In the genomic region with DNA sequence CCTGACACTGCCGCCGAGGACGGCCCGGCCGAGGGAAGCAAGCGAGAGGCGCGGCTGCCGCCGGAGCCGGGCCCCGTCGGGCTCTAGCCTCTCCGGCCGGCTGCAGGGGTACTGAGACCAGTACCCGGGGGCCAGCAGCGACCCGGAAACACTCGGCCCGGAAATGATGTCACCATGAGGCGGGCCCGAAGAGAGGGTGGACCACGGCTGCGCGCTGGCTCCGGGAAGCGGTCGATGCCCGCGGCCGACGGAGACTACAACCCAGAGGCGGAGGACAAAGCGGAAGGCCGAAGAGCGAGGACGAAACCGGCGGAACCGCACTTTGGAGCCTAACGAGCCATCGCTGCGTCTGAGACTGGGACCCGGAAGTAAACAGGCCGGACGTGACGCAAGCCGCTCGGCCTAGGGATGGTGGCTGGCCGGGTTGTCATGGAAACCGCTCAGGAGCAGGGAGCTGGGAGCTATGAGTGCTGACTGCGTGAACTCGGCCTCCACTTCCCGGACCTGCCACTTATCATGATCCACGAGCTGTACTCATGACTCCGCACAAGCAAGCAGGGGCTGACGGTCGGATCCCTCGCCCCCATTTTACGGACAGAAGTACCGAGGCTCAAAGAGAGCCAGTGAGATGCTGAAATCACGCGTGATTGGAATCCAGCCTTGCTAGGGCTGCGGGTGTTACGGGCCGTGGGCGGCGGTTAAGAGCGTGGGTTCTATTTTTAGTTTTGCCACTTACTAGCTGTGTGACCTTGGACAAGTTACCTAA, we compare ENCODE assay signal across 1 cellular context.
A peak's percentile ranks its signal among the peaks of the same experiment; 100 is the strongest.
TF ChIP-seq lines count a peak whose summit lies in the region.

A gene with protein sequence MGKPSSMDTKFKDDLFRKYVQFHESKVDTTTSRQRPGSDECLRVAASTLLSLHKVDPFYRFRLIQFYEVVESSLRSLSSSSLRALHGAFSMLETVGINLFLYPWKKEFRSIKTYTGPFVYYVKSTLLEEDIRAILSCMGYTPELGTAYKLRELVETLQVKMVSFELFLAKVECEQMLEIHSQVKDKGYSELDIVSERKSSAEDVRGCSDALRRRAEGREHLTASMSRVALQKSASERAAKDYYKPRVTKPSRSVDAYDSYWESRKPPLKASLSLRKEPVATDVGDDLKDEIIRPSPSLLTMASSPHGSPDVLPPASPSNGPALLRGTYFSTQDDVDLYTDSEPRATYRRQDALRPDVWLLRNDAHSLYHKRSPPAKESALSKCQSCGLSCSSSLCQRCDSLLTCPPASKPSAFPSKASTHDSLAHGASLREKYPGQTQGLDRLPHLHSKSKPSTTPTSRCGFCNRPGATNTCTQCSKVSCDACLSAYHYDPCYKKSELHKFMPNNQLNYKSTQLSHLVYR (minus strand): TSS at position 150 of the 766 bp plus-strand sequence. CDS start 7,039 bp downstream, outside the sequence.

TF ChIP-seq in HepG2, 621 proteins besides CTCF, POLR2A, EP300 and RAD21 (continued from another document and continues in another):
- TF ChIP-seq NCOR1 (IDR thresholded peaks at IDR 0.05; ENCODE audit: borderline replicate concordance, low read length) (no peak; the same call in none of the 2 replicates), MAFK (conservative IDR thresholded peaks at IDR 0.05 in 1 of 2, IDR thresholded peaks at IDR 0.05 in 1 of 2; ENCODE audit: low read length in 2 of 2) (peak; percentile 81), ARHGAP35 (CRISPR knock-in tag; IDR thresholded peaks at IDR 0.05; ENCODE audit: borderline replicate concordance) (peak; percentile 75; the same call in 1 of the 2 replicates), ZBTB1 (CRISPR knock-in tag; IDR thresholded peaks at IDR 0.05; ENCODE audit: borderline replicate concordance) (no peak), ETS1 (CRISPR knock-in tag; IDR thresholded peaks at IDR 0.05) (0 out of 2 replicates have a peak, but pooled peaks have one; percentile 50), ZNF674 (CRISPR knock-in tag; IDR thresholded peaks at IDR 0.05; ENCODE audit: low read depth) (peak; percentile 84; the same call in 1 of the 2 replicates), ZNF660 (CRISPR knock-in tag; IDR thresholded peaks at IDR 0.05; ENCODE audit: borderline replicate concordance, low read depth) (no peak), SKIL (CRISPR knock-in tag; IDR thresholded peaks at IDR 0.05; ENCODE audit: borderline replicate concordance) (no peak), KLF11 (CRISPR knock-in tag; IDR thresholded peaks at IDR 0.05) (peak; percentile 23; the same call in 1 of the 2 replicates), HHEX (CRISPR knock-in tag; IDR thresholded peaks at IDR 0.05) (peak; percentile 54), NR2F1 (CRISPR knock-in tag; IDR thresholded peaks at IDR 0.05) (peak in 1 of 2 experiments; percentile 41; a peak in 1 of 4 replicates), MIXL1 (CRISPR knock-in tag; IDR thresholded peaks at IDR 0.05) (peak; percentile 35; the same call in 1 of the 2 replicates), WIZ (CRISPR knock-in tag; IDR thresholded peaks at IDR 0.05) (no peak; the same call in 1 of the 2 replicates), RCOR2 (CRISPR knock-in tag; IDR thresholded peaks at IDR 0.05) (peak; percentile 93), RFXANK (CRISPR knock-in tag; IDR thresholded peaks at IDR 0.05) (no peak; the same call in 1 of the 2 replicates), KIAA2018 (CRISPR knock-in tag; IDR thresholded peaks at IDR 0.05; ENCODE audit: borderline replicate concordance) (no peak), MATR3 (CRISPR knock-in tag; IDR thresholded peaks at IDR 0.05) (0 out of 2 replicates have a peak, but pooled peaks have one; percentile 5), ZFP36 (IDR thresholded peaks at IDR 0.05; ENCODE audit: borderline replicate concordance, low read depth, low read length, partially characterized antibody) (peak; percentile 92), ZBTB7A (CRISPR knock-in tag; IDR thresholded peaks at IDR 0.05) (peak; percentile 71; the same call in 1 of the 2 replicates), ZNF513 (CRISPR knock-in tag; conservative IDR thresholded peaks at IDR 0.05) (no peak; the same call in 1 of the 2 replicates), TMF1 (CRISPR knock-in tag; IDR thresholded peaks at IDR 0.05; ENCODE audit: low read depth) (peak; percentile 89; the same call in 1 of the 2 replicates), GATAD2A (CRISPR knock-in tag; IDR thresholded peaks at IDR 0.05) (peak; percentile 54; the same call in 1 of the 2 replicates), ZNF207 (IDR thresholded peaks at IDR 0.05; ENCODE audit: borderline replicate concordance) (no peak), FOXA3 (CRISPR knock-in tag; IDR thresholded peaks at IDR 0.05) (peak; percentile 64; the same call in 1 of the 2 replicates), ZNF781 (CRISPR knock-in tag; IDR thresholded peaks at IDR 0.05; ENCODE audit: borderline replicate concordance, not compliant biosample characterization) (peak; percentile 39), ZBTB38 (CRISPR knock-in tag; IDR thresholded peaks at IDR 0.05) (peak; percentile 53; the same call in 1 of the 2 replicates), ZNF362 (CRISPR knock-in tag; IDR thresholded peaks at IDR 0.05; ENCODE audit: borderline replicate concordance) (peak; percentile 67; the same call in 1 of the 2 replicates)
- TF ChIP-seq, protein P1, sequence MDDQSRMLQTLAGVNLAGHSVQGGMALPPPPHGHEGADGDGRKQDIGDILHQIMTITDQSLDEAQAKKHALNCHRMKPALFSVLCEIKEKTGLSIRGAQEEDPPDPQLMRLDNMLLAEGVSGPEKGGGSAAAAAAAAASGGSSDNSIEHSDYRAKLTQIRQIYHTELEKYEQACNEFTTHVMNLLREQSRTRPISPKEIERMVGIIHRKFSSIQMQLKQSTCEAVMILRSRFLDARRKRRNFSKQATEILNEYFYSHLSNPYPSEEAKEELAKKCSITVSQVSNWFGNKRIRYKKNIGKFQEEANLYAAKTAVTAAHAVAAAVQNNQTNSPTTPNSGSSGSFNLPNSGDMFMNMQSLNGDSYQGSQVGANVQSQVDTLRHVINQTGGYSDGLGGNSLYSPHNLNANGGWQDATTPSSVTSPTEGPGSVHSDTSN (CRISPR knock-in tag; IDR thresholded peaks at IDR 0.05; ENCODE audit: borderline replicate concordance) = no peak
- TF ChIP-seq, protein P2, sequence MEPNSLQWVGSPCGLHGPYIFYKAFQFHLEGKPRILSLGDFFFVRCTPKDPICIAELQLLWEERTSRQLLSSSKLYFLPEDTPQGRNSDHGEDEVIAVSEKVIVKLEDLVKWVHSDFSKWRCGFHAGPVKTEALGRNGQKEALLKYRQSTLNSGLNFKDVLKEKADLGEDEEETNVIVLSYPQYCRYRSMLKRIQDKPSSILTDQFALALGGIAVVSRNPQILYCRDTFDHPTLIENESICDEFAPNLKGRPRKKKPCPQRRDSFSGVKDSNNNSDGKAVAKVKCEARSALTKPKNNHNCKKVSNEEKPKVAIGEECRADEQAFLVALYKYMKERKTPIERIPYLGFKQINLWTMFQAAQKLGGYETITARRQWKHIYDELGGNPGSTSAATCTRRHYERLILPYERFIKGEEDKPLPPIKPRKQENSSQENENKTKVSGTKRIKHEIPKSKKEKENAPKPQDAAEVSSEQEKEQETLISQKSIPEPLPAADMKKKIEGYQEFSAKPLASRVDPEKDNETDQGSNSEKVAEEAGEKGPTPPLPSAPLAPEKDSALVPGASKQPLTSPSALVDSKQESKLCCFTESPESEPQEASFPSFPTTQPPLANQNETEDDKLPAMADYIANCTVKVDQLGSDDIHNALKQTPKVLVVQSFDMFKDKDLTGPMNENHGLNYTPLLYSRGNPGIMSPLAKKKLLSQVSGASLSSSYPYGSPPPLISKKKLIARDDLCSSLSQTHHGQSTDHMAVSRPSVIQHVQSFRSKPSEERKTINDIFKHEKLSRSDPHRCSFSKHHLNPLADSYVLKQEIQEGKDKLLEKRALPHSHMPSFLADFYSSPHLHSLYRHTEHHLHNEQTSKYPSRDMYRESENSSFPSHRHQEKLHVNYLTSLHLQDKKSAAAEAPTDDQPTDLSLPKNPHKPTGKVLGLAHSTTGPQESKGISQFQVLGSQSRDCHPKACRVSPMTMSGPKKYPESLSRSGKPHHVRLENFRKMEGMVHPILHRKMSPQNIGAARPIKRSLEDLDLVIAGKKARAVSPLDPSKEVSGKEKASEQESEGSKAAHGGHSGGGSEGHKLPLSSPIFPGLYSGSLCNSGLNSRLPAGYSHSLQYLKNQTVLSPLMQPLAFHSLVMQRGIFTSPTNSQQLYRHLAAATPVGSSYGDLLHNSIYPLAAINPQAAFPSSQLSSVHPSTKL (CRISPR knock-in tag; IDR thresholded peaks at IDR 0.05) = peak; percentile 62
